In the genomic region with DNA sequence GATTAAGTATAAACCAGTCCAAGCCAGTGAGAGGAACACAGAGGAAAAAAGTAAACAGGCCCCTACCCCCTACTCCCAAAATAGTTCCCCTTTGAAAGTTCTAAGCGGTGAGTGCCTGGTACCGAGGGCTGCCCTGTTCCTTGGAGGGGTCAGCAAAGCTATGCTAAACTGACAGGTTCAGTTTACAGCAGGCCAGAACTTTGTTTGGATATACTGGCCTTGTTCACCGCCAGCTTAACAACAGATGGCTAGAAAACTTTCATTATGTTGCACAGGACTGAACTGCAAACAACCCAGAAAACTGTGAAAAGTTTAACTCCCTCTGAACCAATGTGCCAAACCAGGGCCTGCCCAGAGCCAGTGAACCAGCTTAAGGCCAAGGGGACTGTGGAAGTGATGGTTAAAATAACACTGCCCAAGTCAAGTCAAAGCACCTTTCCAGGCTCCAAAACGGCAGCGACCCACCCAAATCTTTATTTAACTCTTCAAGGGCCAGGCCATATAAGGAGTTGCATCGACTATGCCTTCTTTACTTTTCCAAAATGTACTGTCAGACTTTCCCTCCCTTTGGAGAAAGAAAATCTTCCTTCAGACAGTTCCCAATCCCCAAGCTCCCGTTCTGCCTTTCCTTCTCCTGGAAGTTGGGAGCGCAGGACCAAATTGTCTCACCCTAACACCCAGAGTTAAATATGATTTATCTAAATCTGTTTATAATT, we compare ENCODE assay signal across 1 cellular context.
TF ChIP-seq lines count a peak whose summit lies in the region.

No MANE protein-coding gene starts in this region.

TF ChIP-seq in HepG2, 621 proteins besides CTCF, POLR2A, EP300 and RAD21 (continued from another document and continues in another):
- TF ChIP-seq, protein P1, sequence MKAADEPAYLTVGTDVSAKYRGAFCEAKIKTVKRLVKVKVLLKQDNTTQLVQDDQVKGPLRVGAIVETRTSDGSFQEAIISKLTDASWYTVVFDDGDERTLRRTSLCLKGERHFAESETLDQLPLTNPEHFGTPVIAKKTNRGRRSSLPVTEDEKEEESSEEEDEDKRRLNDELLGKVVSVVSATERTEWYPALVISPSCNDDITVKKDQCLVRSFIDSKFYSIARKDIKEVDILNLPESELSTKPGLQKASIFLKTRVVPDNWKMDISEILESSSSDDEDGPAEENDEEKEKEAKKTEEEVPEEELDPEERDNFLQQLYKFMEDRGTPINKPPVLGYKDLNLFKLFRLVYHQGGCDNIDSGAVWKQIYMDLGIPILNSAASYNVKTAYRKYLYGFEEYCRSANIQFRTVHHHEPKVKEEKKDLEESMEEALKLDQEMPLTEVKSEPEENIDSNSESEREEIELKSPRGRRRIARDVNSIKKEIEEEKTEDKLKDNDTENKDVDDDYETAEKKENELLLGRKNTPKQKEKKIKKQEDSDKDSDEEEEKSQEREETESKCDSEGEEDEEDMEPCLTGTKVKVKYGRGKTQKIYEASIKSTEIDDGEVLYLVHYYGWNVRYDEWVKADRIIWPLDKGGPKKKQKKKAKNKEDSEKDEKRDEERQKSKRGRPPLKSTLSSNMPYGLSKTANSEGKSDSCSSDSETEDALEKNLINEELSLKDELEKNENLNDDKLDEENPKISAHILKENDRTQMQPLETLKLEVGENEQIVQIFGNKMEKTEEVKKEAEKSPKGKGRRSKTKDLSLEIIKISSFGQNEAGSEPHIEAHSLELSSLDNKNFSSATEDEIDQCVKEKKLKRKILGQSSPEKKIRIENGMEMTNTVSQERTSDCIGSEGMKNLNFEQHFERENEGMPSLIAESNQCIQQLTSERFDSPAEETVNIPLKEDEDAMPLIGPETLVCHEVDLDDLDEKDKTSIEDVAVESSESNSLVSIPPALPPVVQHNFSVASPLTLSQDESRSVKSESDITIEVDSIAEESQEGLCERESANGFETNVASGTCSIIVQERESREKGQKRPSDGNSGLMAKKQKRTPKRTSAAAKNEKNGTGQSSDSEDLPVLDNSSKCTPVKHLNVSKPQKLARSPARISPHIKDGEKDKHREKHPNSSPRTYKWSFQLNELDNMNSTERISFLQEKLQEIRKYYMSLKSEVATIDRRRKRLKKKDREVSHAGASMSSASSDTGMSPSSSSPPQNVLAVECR (CRISPR knock-in tag; IDR thresholded peaks at IDR 0.05; ENCODE audit: borderline replicate concordance), result peak; percentile 39; the same call in 1 of the 2 replicates
- TF ChIP-seq, protein P2, sequence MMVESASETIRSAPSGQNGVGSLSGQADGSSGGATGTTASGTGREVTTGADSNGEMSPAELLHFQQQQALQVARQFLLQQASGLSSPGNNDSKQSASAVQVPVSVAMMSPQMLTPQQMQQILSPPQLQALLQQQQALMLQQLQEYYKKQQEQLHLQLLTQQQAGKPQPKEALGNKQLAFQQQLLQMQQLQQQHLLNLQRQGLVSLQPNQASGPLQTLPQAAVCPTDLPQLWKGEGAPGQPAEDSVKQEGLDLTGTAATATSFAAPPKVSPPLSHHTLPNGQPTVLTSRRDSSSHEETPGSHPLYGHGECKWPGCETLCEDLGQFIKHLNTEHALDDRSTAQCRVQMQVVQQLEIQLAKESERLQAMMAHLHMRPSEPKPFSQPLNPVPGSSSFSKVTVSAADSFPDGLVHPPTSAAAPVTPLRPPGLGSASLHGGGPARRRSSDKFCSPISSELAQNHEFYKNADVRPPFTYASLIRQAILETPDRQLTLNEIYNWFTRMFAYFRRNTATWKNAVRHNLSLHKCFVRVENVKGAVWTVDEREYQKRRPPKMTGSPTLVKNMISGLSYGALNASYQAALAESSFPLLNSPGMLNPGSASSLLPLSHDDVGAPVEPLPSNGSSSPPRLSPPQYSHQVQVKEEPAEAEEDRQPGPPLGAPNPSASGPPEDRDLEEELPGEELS (CRISPR knock-in tag; IDR thresholded peaks at IDR 0.05), result peak; percentile 88
- no peak for TF ChIP-seq MYPOP (CRISPR knock-in tag; IDR thresholded peaks at IDR 0.05)
- TF ChIP-seq RXRB (CRISPR knock-in tag; IDR thresholded peaks at IDR 0.05; ENCODE audit: borderline replicate concordance), result peak; percentile 43; the same call in 1 of the 2 replicates
- TF ChIP-seq TCF7 (IDR thresholded peaks at IDR 0.05; ENCODE audit: low read depth), result peak; percentile 5; the same call in 1 of the 2 replicates
- TF ChIP-seq SOX13 (IDR thresholded peaks at IDR 0.05), result no peak
- TF ChIP-seq SOX13 (CRISPR knock-in tag; conservative IDR thresholded peaks at IDR 0.05 in 1 of 2, IDR thresholded peaks at IDR 0.05 in 1 of 2), result peak in 1 of 2 experiments; percentile 57; a peak in 1 of 4 replicates
- TF ChIP-seq ZNF839 (CRISPR knock-in tag; IDR thresholded peaks at IDR 0.05; ENCODE audit: borderline replicate concordance), result no peak
- TF ChIP-seq, protein P3, sequence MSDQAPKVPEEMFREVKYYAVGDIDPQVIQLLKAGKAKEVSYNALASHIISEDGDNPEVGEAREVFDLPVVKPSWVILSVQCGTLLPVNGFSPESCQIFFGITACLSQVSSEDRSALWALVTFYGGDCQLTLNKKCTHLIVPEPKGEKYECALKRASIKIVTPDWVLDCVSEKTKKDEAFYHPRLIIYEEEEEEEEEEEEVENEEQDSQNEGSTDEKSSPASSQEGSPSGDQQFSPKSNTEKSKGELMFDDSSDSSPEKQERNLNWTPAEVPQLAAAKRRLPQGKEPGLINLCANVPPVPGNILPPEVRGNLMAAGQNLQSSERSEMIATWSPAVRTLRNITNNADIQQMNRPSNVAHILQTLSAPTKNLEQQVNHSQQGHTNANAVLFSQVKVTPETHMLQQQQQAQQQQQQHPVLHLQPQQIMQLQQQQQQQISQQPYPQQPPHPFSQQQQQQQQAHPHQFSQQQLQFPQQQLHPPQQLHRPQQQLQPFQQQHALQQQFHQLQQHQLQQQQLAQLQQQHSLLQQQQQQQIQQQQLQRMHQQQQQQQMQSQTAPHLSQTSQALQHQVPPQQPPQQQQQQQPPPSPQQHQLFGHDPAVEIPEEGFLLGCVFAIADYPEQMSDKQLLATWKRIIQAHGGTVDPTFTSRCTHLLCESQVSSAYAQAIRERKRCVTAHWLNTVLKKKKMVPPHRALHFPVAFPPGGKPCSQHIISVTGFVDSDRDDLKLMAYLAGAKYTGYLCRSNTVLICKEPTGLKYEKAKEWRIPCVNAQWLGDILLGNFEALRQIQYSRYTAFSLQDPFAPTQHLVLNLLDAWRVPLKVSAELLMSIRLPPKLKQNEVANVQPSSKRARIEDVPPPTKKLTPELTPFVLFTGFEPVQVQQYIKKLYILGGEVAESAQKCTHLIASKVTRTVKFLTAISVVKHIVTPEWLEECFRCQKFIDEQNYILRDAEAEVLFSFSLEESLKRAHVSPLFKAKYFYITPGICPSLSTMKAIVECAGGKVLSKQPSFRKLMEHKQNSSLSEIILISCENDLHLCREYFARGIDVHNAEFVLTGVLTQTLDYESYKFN (CRISPR knock-in tag; conservative IDR thresholded peaks at IDR 0.05), result peak; percentile 61
- TF ChIP-seq GRHL1 (CRISPR knock-in tag; conservative IDR thresholded peaks at IDR 0.05), result no peak
- no peak for TF ChIP-seq ZNF138 (CRISPR knock-in tag; IDR thresholded peaks at IDR 0.05; ENCODE audit: low read depth)
- no peak for TF ChIP-seq LCORL (IDR thresholded peaks at IDR 0.05)
- TF ChIP-seq LCORL (CRISPR knock-in tag; IDR thresholded peaks at IDR 0.05), result peak; percentile 83
- peak; percentile 55; the same call in 1 of the 2 replicates for TF ChIP-seq SPEN (CRISPR knock-in tag; IDR thresholded peaks at IDR 0.05; ENCODE audit: low read depth)
- no peak for TF ChIP-seq ZNF646 (CRISPR knock-in tag; IDR thresholded peaks at IDR 0.05)
- peak; percentile 68; the same call in 1 of the 2 replicates for TF ChIP-seq SRF (IDR thresholded peaks at IDR 0.05; ENCODE audit: low read depth, low read length)
- TF ChIP-seq, protein P4, sequence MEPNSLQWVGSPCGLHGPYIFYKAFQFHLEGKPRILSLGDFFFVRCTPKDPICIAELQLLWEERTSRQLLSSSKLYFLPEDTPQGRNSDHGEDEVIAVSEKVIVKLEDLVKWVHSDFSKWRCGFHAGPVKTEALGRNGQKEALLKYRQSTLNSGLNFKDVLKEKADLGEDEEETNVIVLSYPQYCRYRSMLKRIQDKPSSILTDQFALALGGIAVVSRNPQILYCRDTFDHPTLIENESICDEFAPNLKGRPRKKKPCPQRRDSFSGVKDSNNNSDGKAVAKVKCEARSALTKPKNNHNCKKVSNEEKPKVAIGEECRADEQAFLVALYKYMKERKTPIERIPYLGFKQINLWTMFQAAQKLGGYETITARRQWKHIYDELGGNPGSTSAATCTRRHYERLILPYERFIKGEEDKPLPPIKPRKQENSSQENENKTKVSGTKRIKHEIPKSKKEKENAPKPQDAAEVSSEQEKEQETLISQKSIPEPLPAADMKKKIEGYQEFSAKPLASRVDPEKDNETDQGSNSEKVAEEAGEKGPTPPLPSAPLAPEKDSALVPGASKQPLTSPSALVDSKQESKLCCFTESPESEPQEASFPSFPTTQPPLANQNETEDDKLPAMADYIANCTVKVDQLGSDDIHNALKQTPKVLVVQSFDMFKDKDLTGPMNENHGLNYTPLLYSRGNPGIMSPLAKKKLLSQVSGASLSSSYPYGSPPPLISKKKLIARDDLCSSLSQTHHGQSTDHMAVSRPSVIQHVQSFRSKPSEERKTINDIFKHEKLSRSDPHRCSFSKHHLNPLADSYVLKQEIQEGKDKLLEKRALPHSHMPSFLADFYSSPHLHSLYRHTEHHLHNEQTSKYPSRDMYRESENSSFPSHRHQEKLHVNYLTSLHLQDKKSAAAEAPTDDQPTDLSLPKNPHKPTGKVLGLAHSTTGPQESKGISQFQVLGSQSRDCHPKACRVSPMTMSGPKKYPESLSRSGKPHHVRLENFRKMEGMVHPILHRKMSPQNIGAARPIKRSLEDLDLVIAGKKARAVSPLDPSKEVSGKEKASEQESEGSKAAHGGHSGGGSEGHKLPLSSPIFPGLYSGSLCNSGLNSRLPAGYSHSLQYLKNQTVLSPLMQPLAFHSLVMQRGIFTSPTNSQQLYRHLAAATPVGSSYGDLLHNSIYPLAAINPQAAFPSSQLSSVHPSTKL (CRISPR knock-in tag; IDR thresholded peaks at IDR 0.05), result peak; percentile 48
- TF ChIP-seq, protein P5, sequence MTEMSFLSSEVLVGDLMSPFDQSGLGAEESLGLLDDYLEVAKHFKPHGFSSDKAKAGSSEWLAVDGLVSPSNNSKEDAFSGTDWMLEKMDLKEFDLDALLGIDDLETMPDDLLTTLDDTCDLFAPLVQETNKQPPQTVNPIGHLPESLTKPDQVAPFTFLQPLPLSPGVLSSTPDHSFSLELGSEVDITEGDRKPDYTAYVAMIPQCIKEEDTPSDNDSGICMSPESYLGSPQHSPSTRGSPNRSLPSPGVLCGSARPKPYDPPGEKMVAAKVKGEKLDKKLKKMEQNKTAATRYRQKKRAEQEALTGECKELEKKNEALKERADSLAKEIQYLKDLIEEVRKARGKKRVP (CRISPR knock-in tag; IDR thresholded peaks at IDR 0.05), result peak in 1 of 2 experiments; percentile 38; a peak in 1 of 4 replicates
- peak; percentile 56 for TF ChIP-seq PITX1 (CRISPR knock-in tag; IDR thresholded peaks at IDR 0.05)
- TF ChIP-seq FOXP1 (IDR thresholded peaks at IDR 0.05), result no peak
- TF ChIP-seq FOXP1 (CRISPR knock-in tag; IDR thresholded peaks at IDR 0.05), result peak; percentile 75
- TF ChIP-seq FOXA3 (CRISPR knock-in tag; IDR thresholded peaks at IDR 0.05), result peak; percentile 34; the same call in 1 of the 2 replicates
